2 cellular contexts compared by ENCODE assay signal in genomic region chr12:43550831-43551270, GRCh38.
TF ChIP-seq lines count a peak whose summit lies in the region.

No MANE protein-coding gene starts in this region.

TF ChIP-seq in IMR-90, 13 proteins besides CTCF, POLR2A, EP300 and RAD21:
- TF ChIP-seq MAFK (IDR thresholded peaks at IDR 0.05; ENCODE audit: low read depth, low read length), result no peak
- no peak for TF ChIP-seq SMC3 (IDR thresholded peaks at IDR 0.05; ENCODE audit: low read depth, low read length)
- no peak for TF ChIP-seq RCOR1 (IDR thresholded peaks at IDR 0.05; ENCODE audit: insufficient replicate concordance, low read length)
- no peak for TF ChIP-seq CHD1 (IDR thresholded peaks at IDR 0.05; ENCODE audit: low read depth, low read length)
- TF ChIP-seq FOS (IDR thresholded peaks at IDR 0.05; ENCODE audit: low read depth, low read length), result no peak
- no peak for TF ChIP-seq ELK1 (IDR thresholded peaks at IDR 0.05; ENCODE audit: borderline replicate concordance, low read depth, low read length)
- TF ChIP-seq MXI1 (IDR thresholded peaks at IDR 0.05; ENCODE audit: borderline replicate concordance, low read depth, low read length), result no peak
- no peak for TF ChIP-seq USF2 (IDR thresholded peaks at IDR 0.05; ENCODE audit: low read depth, low read length)
- no peak for TF ChIP-seq MAZ (IDR thresholded peaks at IDR 0.05; ENCODE audit: borderline replicate concordance, low read depth, low read length)
- no peak for TF ChIP-seq RFX5 (IDR thresholded peaks at IDR 0.05; ENCODE audit: low read depth, low read length)
- no peak for TF ChIP-seq CEBPB (IDR thresholded peaks at IDR 0.05; ENCODE audit: low read depth, low read length)
- TF ChIP-seq BHLHE40 (IDR thresholded peaks at IDR 0.05; ENCODE audit: low read depth, low read length), result no peak
- TF ChIP-seq NFE2L2 (IDR thresholded peaks at IDR 0.05; ENCODE audit: low read depth, low read length), result no peak
TF ChIP-seq in IMR-90: peak in this region for 0.

TF ChIP-seq in H1, 55 proteins besides CTCF, POLR2A, EP300 and RAD21:
- TF ChIP-seq BRCA1 (IDR thresholded peaks at IDR 0.05; ENCODE audit: low read depth, low read length) (no peak), SUZ12 (IDR thresholded peaks at IDR 0.05; ENCODE audit: low read length) (peak; percentile 50; the same call in 1 of the 2 replicates), TAF1 (IDR thresholded peaks at IDR 0.05; ENCODE audit: low read depth, low read length) (0 out of 2 replicates have a peak, but pooled peaks have one; percentile 9)
